Comparison of ENCODE assay signal across 1 cellular context in the genomic region with DNA sequence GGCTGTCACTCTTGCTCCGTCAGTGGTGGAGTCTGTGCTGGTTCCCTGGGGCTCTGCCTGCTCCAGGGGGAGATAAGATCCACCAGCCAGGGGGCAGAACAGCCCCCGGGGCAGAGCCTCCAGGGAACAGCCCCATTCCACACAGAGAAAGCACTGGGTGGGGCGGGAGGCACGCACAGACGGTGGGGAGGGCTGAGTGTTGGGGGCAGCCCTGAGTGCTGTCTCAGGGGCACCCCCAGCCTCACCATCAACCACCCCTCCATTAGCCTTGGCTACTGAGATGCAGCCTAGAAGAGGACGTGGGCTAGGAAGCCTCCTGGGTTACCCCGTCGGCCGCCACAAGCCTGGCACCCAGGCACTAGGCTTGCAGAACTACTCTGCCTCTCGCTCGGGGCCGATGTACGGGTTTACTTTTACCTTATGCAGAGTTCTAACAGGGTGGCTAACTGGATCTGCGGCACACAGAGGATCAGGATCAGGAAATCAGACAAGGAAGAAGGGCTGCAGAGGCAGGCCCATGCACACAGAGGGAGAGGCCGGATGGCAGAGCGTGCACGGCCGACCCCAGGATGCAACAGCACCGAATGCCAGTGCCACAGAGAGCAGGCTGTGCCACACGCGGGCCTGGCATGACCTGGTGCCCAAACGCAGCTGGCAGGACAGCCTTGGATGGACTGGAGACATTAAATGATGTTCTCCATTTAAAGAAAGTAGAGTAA.
TF ChIP-seq lines count a peak whose summit lies in the region.

No MANE protein-coding gene starts in this region.

TF ChIP-seq in HepG2, 621 proteins besides CTCF, POLR2A, EP300 and RAD21 (continued from another document):
- no peak for TF ChIP-seq MAF1 (CRISPR knock-in tag; IDR thresholded peaks at IDR 0.05; ENCODE audit: borderline replicate concordance)
- no peak for TF ChIP-seq TEAD2 (CRISPR knock-in tag; IDR thresholded peaks at IDR 0.05)
- TF ChIP-seq ETV6 (CRISPR knock-in tag; conservative IDR thresholded peaks at IDR 0.05), result no peak
- TF ChIP-seq NONO (IDR thresholded peaks at IDR 0.05), result no peak
- TF ChIP-seq NONO (CRISPR knock-in tag; conservative IDR thresholded peaks at IDR 0.05), result no peak
- TF ChIP-seq ZNF672 (CRISPR knock-in tag; IDR thresholded peaks at IDR 0.05), result no peak
- TF ChIP-seq, protein P1, sequence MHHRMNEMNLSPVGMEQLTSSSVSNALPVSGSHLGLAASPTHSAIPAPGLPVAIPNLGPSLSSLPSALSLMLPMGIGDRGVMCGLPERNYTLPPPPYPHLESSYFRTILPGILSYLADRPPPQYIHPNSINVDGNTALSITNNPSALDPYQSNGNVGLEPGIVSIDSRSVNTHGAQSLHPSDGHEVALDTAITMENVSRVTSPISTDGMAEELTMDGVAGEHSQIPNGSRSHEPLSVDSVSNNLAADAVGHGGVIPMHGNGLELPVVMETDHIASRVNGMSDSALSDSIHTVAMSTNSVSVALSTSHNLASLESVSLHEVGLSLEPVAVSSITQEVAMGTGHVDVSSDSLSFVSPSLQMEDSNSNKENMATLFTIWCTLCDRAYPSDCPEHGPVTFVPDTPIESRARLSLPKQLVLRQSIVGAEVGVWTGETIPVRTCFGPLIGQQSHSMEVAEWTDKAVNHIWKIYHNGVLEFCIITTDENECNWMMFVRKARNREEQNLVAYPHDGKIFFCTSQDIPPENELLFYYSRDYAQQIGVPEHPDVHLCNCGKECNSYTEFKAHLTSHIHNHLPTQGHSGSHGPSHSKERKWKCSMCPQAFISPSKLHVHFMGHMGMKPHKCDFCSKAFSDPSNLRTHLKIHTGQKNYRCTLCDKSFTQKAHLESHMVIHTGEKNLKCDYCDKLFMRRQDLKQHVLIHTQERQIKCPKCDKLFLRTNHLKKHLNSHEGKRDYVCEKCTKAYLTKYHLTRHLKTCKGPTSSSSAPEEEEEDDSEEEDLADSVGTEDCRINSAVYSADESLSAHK (CRISPR knock-in tag; IDR thresholded peaks at IDR 0.05; ENCODE audit: borderline replicate concordance), result no peak
- no peak for TF ChIP-seq SMAD9 (CRISPR knock-in tag; IDR thresholded peaks at IDR 0.05)
- no peak for TF ChIP-seq ZNF878 (CRISPR knock-in tag; IDR thresholded peaks at IDR 0.05)
- TF ChIP-seq ZNF160 (CRISPR knock-in tag; IDR thresholded peaks at IDR 0.05), result no peak
- TF ChIP-seq, protein P2, sequence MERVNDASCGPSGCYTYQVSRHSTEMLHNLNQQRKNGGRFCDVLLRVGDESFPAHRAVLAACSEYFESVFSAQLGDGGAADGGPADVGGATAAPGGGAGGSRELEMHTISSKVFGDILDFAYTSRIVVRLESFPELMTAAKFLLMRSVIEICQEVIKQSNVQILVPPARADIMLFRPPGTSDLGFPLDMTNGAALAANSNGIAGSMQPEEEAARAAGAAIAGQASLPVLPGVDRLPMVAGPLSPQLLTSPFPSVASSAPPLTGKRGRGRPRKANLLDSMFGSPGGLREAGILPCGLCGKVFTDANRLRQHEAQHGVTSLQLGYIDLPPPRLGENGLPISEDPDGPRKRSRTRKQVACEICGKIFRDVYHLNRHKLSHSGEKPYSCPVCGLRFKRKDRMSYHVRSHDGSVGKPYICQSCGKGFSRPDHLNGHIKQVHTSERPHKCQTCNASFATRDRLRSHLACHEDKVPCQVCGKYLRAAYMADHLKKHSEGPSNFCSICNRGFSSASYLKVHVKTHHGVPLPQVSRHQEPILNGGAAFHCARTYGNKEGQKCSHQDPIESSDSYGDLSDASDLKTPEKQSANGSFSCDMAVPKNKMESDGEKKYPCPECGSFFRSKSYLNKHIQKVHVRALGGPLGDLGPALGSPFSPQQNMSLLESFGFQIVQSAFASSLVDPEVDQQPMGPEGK (CRISPR knock-in tag; IDR thresholded peaks at IDR 0.05), result no peak
- TF ChIP-seq, protein P3, sequence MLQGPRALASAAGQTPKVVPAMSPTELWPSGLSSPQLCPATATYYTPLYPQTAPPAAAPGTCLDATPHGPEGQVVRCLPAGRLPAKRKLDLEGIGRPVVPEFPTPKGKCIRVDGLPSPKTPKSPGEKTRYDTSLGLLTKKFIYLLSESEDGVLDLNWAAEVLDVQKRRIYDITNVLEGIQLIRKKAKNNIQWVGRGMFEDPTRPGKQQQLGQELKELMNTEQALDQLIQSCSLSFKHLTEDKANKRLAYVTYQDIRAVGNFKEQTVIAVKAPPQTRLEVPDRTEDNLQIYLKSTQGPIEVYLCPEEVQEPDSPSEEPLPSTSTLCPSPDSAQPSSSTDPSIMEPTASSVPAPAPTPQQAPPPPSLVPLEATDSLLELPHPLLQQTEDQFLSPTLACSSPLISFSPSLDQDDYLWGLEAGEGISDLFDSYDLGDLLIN (CRISPR knock-in tag; IDR thresholded peaks at IDR 0.05; ENCODE audit: borderline replicate concordance), result no peak
- no peak for TF ChIP-seq ZFX (CRISPR knock-in tag; IDR thresholded peaks at IDR 0.05; ENCODE audit: low read depth)
- TF ChIP-seq ZNF331 (CRISPR knock-in tag; IDR thresholded peaks at IDR 0.05), result no peak
- TF ChIP-seq, protein P4, sequence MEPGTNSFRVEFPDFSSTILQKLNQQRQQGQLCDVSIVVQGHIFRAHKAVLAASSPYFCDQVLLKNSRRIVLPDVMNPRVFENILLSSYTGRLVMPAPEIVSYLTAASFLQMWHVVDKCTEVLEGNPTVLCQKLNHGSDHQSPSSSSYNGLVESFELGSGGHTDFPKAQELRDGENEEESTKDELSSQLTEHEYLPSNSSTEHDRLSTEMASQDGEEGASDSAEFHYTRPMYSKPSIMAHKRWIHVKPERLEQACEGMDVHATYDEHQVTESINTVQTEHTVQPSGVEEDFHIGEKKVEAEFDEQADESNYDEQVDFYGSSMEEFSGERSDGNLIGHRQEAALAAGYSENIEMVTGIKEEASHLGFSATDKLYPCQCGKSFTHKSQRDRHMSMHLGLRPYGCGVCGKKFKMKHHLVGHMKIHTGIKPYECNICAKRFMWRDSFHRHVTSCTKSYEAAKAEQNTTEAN (CRISPR knock-in tag; conservative IDR thresholded peaks at IDR 0.05), result no peak
- TF ChIP-seq ZBTB38 (CRISPR knock-in tag; IDR thresholded peaks at IDR 0.05), result no peak
- TF ChIP-seq HMGA1 (CRISPR knock-in tag; conservative IDR thresholded peaks at IDR 0.05), result no peak
